ENCODE assay signal across 10 cellular contexts in genomic region chr3:8579101-8579500, GRCh38.
DNase-seq lines count a peak whose midpoint lies in the region; ATAC-seq and TF ChIP-seq lines count a peak whose summit lies in the region.
"Had no signal": no experiment of that assay in that cellular context is flagged by ENCODE, and none has a peak within 500 bp of the region (broad histone marks: within the 10 kb centered on the region; RNA-seq: fewer than 3 reads in every experiment).

No MANE protein-coding gene starts in this region.

- H3K9me3 ChIP-seq in T-helper 17 cell (ENCODE audit: control insufficient read depth, low read length, poor library complexity, severe bottlenecking) (no peaks in the 10 kb centered on the region), OCI-LY7 (ENCODE audit: low read length) (no peaks in the 10 kb centered on the region)
- H3K9me3 ChIP-seq: Caco-2, esophagus squamous epithelium had no signal

- no peak overlapping the region for H3K4me2 ChIP-seq in OCI-LY7 (ENCODE audit: low read length)

- H2AFZ ChIP-seq in OCI-LY7 (ENCODE audit: low read length), result no peak overlapping the region

- no peaks in the 10 kb centered on the region for H3K79me2 ChIP-seq in OCI-LY7 (ENCODE audit: insufficient read depth, low read depth, low read length)

- no TSS peak for BruUV-seq in OCI-LY7 (replicated peaks; lab: Mats Ljungman, UMichigan)

- POLR2A ChIA-PET in OCI-LY7 (lab: Charles Lee), result no interaction called here

- TF ChIP-seq CTCF in cardiac fibroblast (IDR thresholded peaks at IDR 0.05; ENCODE audit: low read depth, low read length), result no peak
- TF ChIP-seq CTCF in OCI-LY7 (conservative IDR thresholded peaks at IDR 0.05; ENCODE audit: low read length), result no peak

- no peaks in the 10 kb centered on the region for H3K4me1 Mint-ChIP-seq in T-helper 17 cell

- ATAC-seq in GM18499 (IDR thresholded peaks at IDR 0.05; ENCODE audit: insufficient read depth, unreplicated experiment) (peak; percentile 97), GM21447 (IDR thresholded peaks at IDR 0.05; ENCODE audit: unreplicated experiment) (peak; percentile 98), HG03280 (IDR thresholded peaks at IDR 0.05; ENCODE audit: unreplicated experiment) (peak; percentile 97), T-helper 17 cell (no peak)

- no peak overlapping the region for H3K4me3 Mint-ChIP-seq in T-helper 17 cell

- H3K36me3 ChIP-seq in OCI-LY7 (ENCODE audit: insufficient read depth, low read length), result no peaks in the 10 kb centered on the region
- H3K36me3 ChIP-seq: esophagus squamous epithelium had no signal

- H4K20me1 ChIP-seq in OCI-LY7 (ENCODE audit: insufficient read depth, low read length), result no peaks in the 10 kb centered on the region

- CTCF ChIA-PET in OCI-LY7 (lab: Charles Lee; ENCODE audit: unreplicated experiment), result no interaction called here

- H3K27ac ChIP-seq in OCI-LY7 (ENCODE audit: low read depth, low read length, poor library complexity, severe bottlenecking), result no peak overlapping the region

- no peaks in the 10 kb centered on the region for H3K4me1 ChIP-seq in OCI-LY7 (ENCODE audit: insufficient read depth, low read length, poor library complexity, severe bottlenecking)

- DNase-seq in cardiac fibroblast (ENCODE audit: low read depth in 2 of 2), result peak; percentile 20 to 67
- DNase-seq in T-helper 17 cell, result no peak
- DNase-seq in OCI-LY7 (ENCODE audit: low spot score), result no peak
- no peak for DNase-seq in SW480 (ENCODE audit: low spot score)
- no peak for DNase-seq in stimulated activated CD4-positive, alpha-beta T cell treated with anti-CD3 and anti-CD28 coated beads, Interleukin-4, amount 100 ng/mL, for 4 hours
- DNase-seq: Caco-2, esophagus squamous epithelium had no signal

- intact Hi-C loops in OCI-LY7 (cut with micrococcal nuclease; ENCODE audit: unreplicated experiment), result no loop called here

- no peaks in the 10 kb centered on the region for H3K27me3 Mint-ChIP-seq in T-helper 17 cell

- H3K9me2 ChIP-seq in OCI-LY7 (ENCODE audit: insufficient read depth, low read length), result no peaks in the 10 kb centered on the region

- H3K36me3 Mint-ChIP-seq in T-helper 17 cell (ENCODE audit: low read depth), result no peaks in the 10 kb centered on the region

- H3K4me3 ChIP-seq in cardiac fibroblast (replicated peaks in 1 of 2; ENCODE audit: low read depth in 2 of 2, low read length in 2 of 2) (no peak overlapping the region), OCI-LY7 (ENCODE audit: low read depth, low read length, poor library complexity, severe bottlenecking) (no peak overlapping the region)
- H3K4me3 ChIP-seq: esophagus squamous epithelium had no signal

- H3K27ac Mint-ChIP-seq in T-helper 17 cell, result no peak overlapping the region

Comparison
In these comparisons a context has a peak if more than half of its experiments do, and no peak if none do; other contexts are left out.
1. DNase-seq: peak in cardiac fibroblast (2 of 2); none in T-helper 17 cell (0 of 3), OCI-LY7 (single experiment), SW480 (single experiment) and stimulated activated CD4-positive, alpha-beta T cell treated with anti-CD3 and anti-CD28 coated beads, Interleukin-4, amount 100 ng/mL, for 4 hours (0 of 2).